Comparison of ENCODE assay signal across 8 cellular contexts in genomic region chr2:101745711-101746694, GRCh38. TPM values are rescaled to one million over a fixed set of nuclear protein-coding genes. Genes with fewer than 3 reads are reported as not detected.
DNase-seq lines count a peak whose midpoint lies in the region; ATAC-seq and TF ChIP-seq lines count a peak whose summit lies in the region.

No MANE protein-coding gene starts in this region.

- H3K27ac ChIP-seq in RWPE2 (ENCODE audit: poor library complexity, severe bottlenecking): peak overlapping the region; percentile 94
- peak overlapping the region; percentile 90 for H3K27ac ChIP-seq in epithelial cell of prostate
- peak overlapping the region; percentile 42 for H3K27ac ChIP-seq in psoas muscle

- intact Hi-C loops in psoas muscle (cut with DNase I): no loop called here

- no peak overlapping the region for H3K4me3 ChIP-seq in RWPE2 (ENCODE audit: severe bottlenecking)
- H3K4me3 ChIP-seq in psoas muscle: no peak overlapping the region

- H3K4me1 ChIP-seq in RWPE2 (ENCODE audit: insufficient read depth, poor library complexity, severe bottlenecking) (peaks cover 62% of the 10 kb centered on the region), psoas muscle (peaks cover 52% of the 10 kb centered on the region)

- DNase-seq in ELR (ENCODE audit: low read depth) (peak; percentile 89), RWPE2 (ENCODE audit: low spot score) (no peak), epithelial cell of prostate (ENCODE audit: low read depth, low spot score) (no peak), psoas muscle (no peak), NK-92 (lab: John Stamatoyannopoulos, UW; ENCODE audit: unreplicated experiment) (no peak), Kasumi-1 (lab: John Stamatoyannopoulos, UW) (no peak)

- H3K9me3 ChIP-seq in RWPE2 (ENCODE audit: severe bottlenecking) (no peaks in the 10 kb centered on the region), psoas muscle (no peaks in the 10 kb centered on the region)

- H3K36me3 ChIP-seq in RWPE2 (ENCODE audit: low read depth) (peaks cover 11% of the 10 kb centered on the region; the same call in 1 of the 2 replicates), psoas muscle (ENCODE audit: insufficient read depth in 1 of 2, low read depth in 1 of 2) (no peaks in the 10 kb centered on the region)

- TF ChIP-seq CTCF in RWPE2 (IDR thresholded peaks at IDR 0.05; ENCODE audit: poor library complexity, severe bottlenecking): no peak
- TF ChIP-seq CTCF in psoas muscle (IDR thresholded peaks at IDR 0.05): no peak

- no peaks in the 10 kb centered on the region for H3K27me3 ChIP-seq in RWPE2 (ENCODE audit: insufficient read depth, poor library complexity, severe bottlenecking)
- H3K27me3 ChIP-seq in psoas muscle (ENCODE audit: insufficient read depth in 3 of 3, low read length in 2 of 3): no peaks in the 10 kb centered on the region

- peak; percentile 51 for ATAC-seq in RWPE2 (ENCODE audit: low read depth)
- peak; percentile 27 to 63 (median 50) for ATAC-seq in psoas muscle
- ATAC-seq in HG02938 (IDR thresholded peaks at IDR 0.05; ENCODE audit: unreplicated experiment): no peak
- no peak for ATAC-seq in HG03457 (IDR thresholded peaks at IDR 0.05; ENCODE audit: unreplicated experiment)

- 81 to 84% (median 82%) methylated on average over 4 of the region's 4 CpGs for WGBS in psoas muscle, 3 donors

RNA-seq across cellular contexts. Expression of gene MAP4K4, which starts 48.5 kb away (rescaled TPM):
- 10 to 100 TPM; 45.5 to 89.5 (median 80.7) TPM for total RNA-seq in psoas muscle
- 10 to 100 TPM; 20.1 to 99.9 (median 54.0) TPM for polyA plus RNA-seq in psoas muscle

Comparison
In these comparisons a context has a peak if more than half of its experiments do, and no peak if none do; other contexts are left out.
1. ATAC-seq: peak in RWPE2 (single experiment) and psoas muscle (4 of 4); none in HG02938 (single experiment) and HG03457 (single experiment).
2. H3K27ac ChIP-seq: peak in every context shown above with its lines; median percentile 94 in RWPE2; 90 in epithelial cell of prostate; 42 in psoas muscle.